20 cellular contexts compared by ENCODE assay signal in genomic region chr2:217823626-217824025, GRCh38.
"Had no signal": no experiment of that assay in that cellular context is flagged by ENCODE, and none has a peak within 500 bp of the region (broad histone marks: within the 10 kb centered on the region; RNA-seq: fewer than 3 reads in every experiment).

No MANE protein-coding gene starts in this region.

- DNase-seq: activated CD4-positive, alpha-beta T cell treated with anti-CD3 and anti-CD28 coated beads, Interleukin-2, amount 10 ng/mL, durations not matched to agents 7 days and 5 days; activated CD4-positive, CD25-positive, alpha-beta regulatory T cell treated with anti-CD3 and anti-CD28 coated beads, Interleukin-2, amount 50 U/mL, for 72 hours; activated CD8-positive, alpha-beta memory T cell treated with anti-CD3 and anti-CD28 coated beads, Interleukin-2, amount 10 ng/mL, durations not matched to agents 7 days and 5 days; activated CD8-positive, alpha-beta T cell treated with anti-CD3 and anti-CD28 coated beads for 36 hours; activated effector memory CD4-positive, alpha-beta T cell treated with anti-CD3 and anti-CD28 coated beads, Interleukin-2, amount 50 U/mL, for 16 hours; activated naive CD4-positive, alpha-beta T cell treated with anti-CD3 and anti-CD28 coated beads, Interleukin-2, amount 50 U/mL, for 16 hours; activated naive CD8-positive, alpha-beta T cell treated with anti-CD3 and anti-CD28 coated beads, Interleukin-2, amount 50 U/mL, for 24 hours; activated T-cell treated with anti-CD3 and anti-CD28 coated beads for 4 hours; effector CD4-positive, alpha-beta T cell; foreskin keratinocyte; glutamatergic neuron; hypothalamus; natural killer cell; stimulated activated CD4-positive, alpha-beta T cell treated with anti-CD3 and anti-CD28 coated beads, Interleukin-1b, Interleukin-23, amount 100 ng/mL, for 48 hours; WERI-Rb-1 had no signal

- H3K27ac ChIP-seq: cardiac muscle cell, foreskin keratinocyte, prostate gland, SK-N-MC, suprapubic skin, WERI-Rb-1 had no signal

- ATAC-seq: activated CD8-positive, alpha-beta memory T cell treated with anti-CD3 and anti-CD28 coated beads, Interleukin-2, amount 10 ng/mL, durations not matched to agents 7 days and 5 days; activated CD8-positive, alpha-beta T cell treated with anti-CD3 and anti-CD28 coated beads for 36 hours; activated naive CD8-positive, alpha-beta T cell treated with anti-CD3 and anti-CD28 coated beads, Interleukin-2, amount 50 U/mL, for 24 hours; foreskin keratinocyte; natural killer cell; right cardiac atrium had no signal

- H3K27me3 ChIP-seq: suprapubic skin had no signal

- H3K4me1 ChIP-seq: foreskin keratinocyte, prostate gland had no signal

- H3K36me3 ChIP-seq: prostate gland, WERI-Rb-1 had no signal

- H3K4me3 ChIP-seq: cardiac muscle cell, prostate gland, SK-N-MC, suprapubic skin had no signal

- H3K9me3 ChIP-seq: prostate gland, suprapubic skin had no signal
